In the genomic region with DNA sequence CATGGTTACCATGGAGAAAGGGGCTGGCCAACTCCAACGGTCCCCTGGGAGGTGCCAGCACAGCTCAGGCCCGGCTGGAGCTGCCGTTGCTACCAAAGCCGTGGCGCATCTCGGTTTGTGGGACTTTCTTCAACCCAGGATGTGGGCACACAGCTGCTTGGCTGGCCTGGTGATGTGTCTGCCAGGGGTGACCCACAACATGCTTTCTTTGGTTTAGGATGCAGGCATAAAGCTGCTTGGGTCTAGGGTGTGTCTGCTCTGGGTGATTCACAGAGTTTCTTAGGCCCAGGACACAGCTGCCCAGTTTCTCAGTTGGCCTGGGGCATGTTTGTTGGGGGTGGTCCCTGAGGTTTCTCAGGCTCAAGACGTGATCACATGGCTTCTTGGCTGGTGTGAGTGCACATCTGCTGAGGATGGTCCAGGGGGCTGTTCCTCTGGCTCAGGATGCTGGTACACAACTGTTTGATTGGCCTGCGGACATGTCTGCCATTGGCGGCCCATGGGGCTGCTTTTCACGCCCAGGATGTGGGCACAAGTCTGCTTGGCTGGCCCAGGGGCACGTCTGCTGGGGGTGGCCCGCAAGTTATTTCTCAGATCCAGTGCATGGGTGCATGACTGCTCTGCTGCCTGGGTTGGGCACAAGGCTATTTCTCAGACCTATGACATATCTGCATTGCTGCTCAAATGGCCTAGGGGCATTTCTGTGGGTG, we compare ENCODE assay signal across 19 cellular contexts. TPM values are rescaled to one million over a fixed set of nuclear protein-coding genes. Genes with fewer than 3 reads are reported as not detected.
DNase-seq lines count a peak whose midpoint lies in the region; ATAC-seq, FAIRE-seq and TF ChIP-seq lines count a peak whose summit lies in the region.
"Had no signal": no experiment of that assay in that cellular context is flagged by ENCODE, and none has a peak within 500 bp of the region (broad histone marks: within the 10 kb centered on the region; RNA-seq: fewer than 3 reads in every experiment).

No MANE protein-coding gene starts in this region.

- H3K36me3 ChIP-seq in DND-41 (ENCODE audit: insufficient read depth, low read length) (no peaks in the 10 kb centered on the region), neuronal stem cell (replicated peaks in 1 of 2; ENCODE audit: control insufficient read depth in 2 of 2, insufficient read depth in 2 of 2, low read length in 2 of 2) (no peaks in the 10 kb centered on the region), WERI-Rb-1 (no peaks in the 10 kb centered on the region), left ventricle myocardium inferior (no peaks in the 10 kb centered on the region)
- H3K36me3 ChIP-seq: gastroesophageal sphincter had no signal

- H3K4me3 Mint-ChIP-seq in activated naive CD8-positive, alpha-beta T cell treated with anti-CD3 and anti-CD28 coated beads, Interleukin-2, amount 50 U/mL, for 24 hours = no peak overlapping the region
- H3K4me3 Mint-ChIP-seq: B cell, naive B cell had no signal

- H2AK5ac ChIP-seq in neuronal stem cell (ENCODE audit: low read depth, low read length) = peak overlapping the region; percentile 56

- no peaks in the 10 kb centered on the region for H3K4me1 Mint-ChIP-seq in activated naive CD8-positive, alpha-beta T cell treated with anti-CD3 and anti-CD28 coated beads, Interleukin-2, amount 50 U/mL, for 24 hours
- H3K4me1 Mint-ChIP-seq: B cell, naive B cell had no signal

- H3K4me1 ChIP-seq in DND-41 (ENCODE audit: insufficient read depth, low read length) (peaks cover 34% of the 10 kb centered on the region), neuronal stem cell (ENCODE audit: control insufficient read depth in 2 of 2, insufficient read depth in 1 of 2, low read depth in 1 of 2, low read length in 2 of 2) (peaks cover 0 to 2% of the 10 kb centered on the region in 2 donors), left ventricle myocardium inferior (no peaks in the 10 kb centered on the region)
- H3K4me1 ChIP-seq: gastroesophageal sphincter had no signal

- H3K4me3 ChIP-seq in DND-41 (ENCODE audit: low read depth in 1 of 2, low read length in 2 of 2) (peak overlapping the region in 1 of 2 experiments; percentile 25; a peak in 1 of 4 replicates), neuronal stem cell (ENCODE audit: low read length in 2 of 2) (no peak overlapping the region), WERI-Rb-1 (ENCODE audit: low read depth, low read length) (no peak overlapping the region), left ventricle myocardium inferior (no peak overlapping the region)
- H3K4me3 ChIP-seq: gastroesophageal sphincter had no signal

- peaks cover 2% of the 10 kb centered on the region for H3K36me3 Mint-ChIP-seq in activated naive CD8-positive, alpha-beta T cell treated with anti-CD3 and anti-CD28 coated beads, Interleukin-2, amount 50 U/mL, for 24 hours (ENCODE audit: low read depth)

- H3K79me2 ChIP-seq in DND-41 (ENCODE audit: insufficient read depth, low read length) = no peaks in the 10 kb centered on the region

- H3K9me3 ChIP-seq in DND-41 (ENCODE audit: insufficient read depth, low read length, severe bottlenecking) = peaks cover 11% of the 10 kb centered on the region
- peaks cover 5 to 8% of the 10 kb centered on the region in 2 donors for H3K9me3 ChIP-seq in neuronal stem cell (replicated peaks in 1 of 2; ENCODE audit: control insufficient read depth in 2 of 2, insufficient read depth in 1 of 2, low read depth in 1 of 2, low read length in 2 of 2)
- H3K9me3 ChIP-seq in WERI-Rb-1 (ENCODE audit: severe bottlenecking) = no peaks in the 10 kb centered on the region
- H3K9me3 ChIP-seq in left ventricle myocardium inferior (replicated peaks) = peaks cover 22% of the 10 kb centered on the region

- no CpG with 5 or more reads among the region's 12 CpGs for WGBS in neuronal stem cell (ENCODE audit: extremely low coverage in 2 of 2, insufficient read length in 2 of 2, insufficient replicate concordance in 1 of 2), 2 donors

- H2BK12ac ChIP-seq in neuronal stem cell (ENCODE audit: low read length) = no peak overlapping the region

- H3K23ac ChIP-seq in neuronal stem cell (ENCODE audit: low read depth, low read length, poor library complexity) = peak overlapping the region; percentile 43

- no peak overlapping the region for H2BK120ac ChIP-seq in neuronal stem cell (ENCODE audit: low read depth, low read length)

- peak overlapping the region; percentile 63 for H3K14ac ChIP-seq in neuronal stem cell (ENCODE audit: low read length)

- H4K8ac ChIP-seq in neuronal stem cell (ENCODE audit: low read depth, low read length) = no peak overlapping the region

- H3K27me3 ChIP-seq in DND-41 (ENCODE audit: insufficient read depth, low read length, poor library complexity) (no peaks in the 10 kb centered on the region), neuronal stem cell (ENCODE audit: control insufficient read depth in 3 of 3, insufficient read depth in 3 of 3, low read depth in 1 of 3, low read length in 3 of 3) (no peaks in the 10 kb centered on the region), WERI-Rb-1 (ENCODE audit: insufficient read depth, low read depth, severe bottlenecking) (no peaks in the 10 kb centered on the region), left ventricle myocardium inferior (ENCODE audit: low read depth) (no peaks in the 10 kb centered on the region)
- H3K27me3 ChIP-seq: gastroesophageal sphincter had no signal

- DNase-seq in DND-41 (peak; percentile 91), HTR-8/SVneo (ENCODE audit: insufficient read length, low spot score) (peak; percentile 24), neuronal stem cell (ENCODE audit: low spot score) (no peak), WERI-Rb-1 (no peak), left ventricle myocardium inferior (no peak)
- no peak for DNase-seq in activated naive CD8-positive, alpha-beta T cell treated with anti-CD3 and anti-CD28 coated beads, Interleukin-2, amount 50 U/mL, for 24 hours
- DNase-seq: activated CD4-positive, alpha-beta T cell treated with anti-CD3 and anti-CD28 coated beads for 4 hours; caudate nucleus; DMS153; effector CD8-positive, alpha-beta T cell; H7; IMR-90; left ventricle myocardium superior; naive B cell; NK-92 treated with Interleukin-12 subunit alpha and Interleukin-12 subunit beta, amount 100 ng/mL, for 24 hours had no signal

- peaks cover 5% of the 10 kb centered on the region for H3K27me3 Mint-ChIP-seq in activated naive CD8-positive, alpha-beta T cell treated with anti-CD3 and anti-CD28 coated beads, Interleukin-2, amount 50 U/mL, for 24 hours

- peaks cover 3% of the 10 kb centered on the region for H3K79me1 ChIP-seq in neuronal stem cell (ENCODE audit: low read depth, low read length)

- H3K4me2 ChIP-seq in DND-41 (ENCODE audit: insufficient read depth, low read length) (peak overlapping the region; percentile 39), neuronal stem cell (ENCODE audit: insufficient read depth, low read length, poor library complexity, severe bottlenecking) (no peak overlapping the region)

- H2BK5ac ChIP-seq in neuronal stem cell (ENCODE audit: low read length) = peak overlapping the region; percentile 75

- no peak overlapping the region for H2BK15ac ChIP-seq in neuronal stem cell (ENCODE audit: low read length)

- H2AFZ ChIP-seq in DND-41 (ENCODE audit: low read depth, low read length) = no peak overlapping the region; the same call in 1 of the 2 replicates
- H2AFZ ChIP-seq in neuronal stem cell (ENCODE audit: low read length) = no peak overlapping the region

- no peaks in the 10 kb centered on the region for H4K20me1 ChIP-seq in DND-41 (ENCODE audit: insufficient read depth, low read length)

- FAIRE-seq in HTR-8/SVneo (lab: Jason Lieb, UNC) = no peak

- no peak overlapping the region for H4K91ac ChIP-seq in neuronal stem cell (ENCODE audit: low read depth, low read length, poor library complexity)

- H3K27ac ChIP-seq in DND-41 (ENCODE audit: low read length) (peak overlapping the region; percentile 75), neuronal stem cell (replicated peaks; ENCODE audit: low read length) (no peak overlapping the region), WERI-Rb-1 (no peak overlapping the region), left ventricle myocardium inferior (replicated peaks) (no peak overlapping the region)
- H3K27ac ChIP-seq: gastroesophageal sphincter had no signal

- peak overlapping the region; percentile 57 for H3K18ac ChIP-seq in neuronal stem cell (ENCODE audit: low read length)

- TF ChIP-seq CTCF in DND-41 (IDR thresholded peaks at IDR 0.05; ENCODE audit: borderline replicate concordance, extremely low read depth, low read length, poor library complexity, severe bottlenecking) (no peak), WERI-Rb-1 (IDR thresholded peaks at IDR 0.05; ENCODE audit: low read depth, low read length) (no peak), left ventricle myocardium inferior (IDR thresholded peaks at IDR 0.05; ENCODE audit: borderline replicate concordance) (no peak)

- H3K9ac ChIP-seq in DND-41 (ENCODE audit: low read depth, low read length) = peak overlapping the region; percentile 38
- no peak overlapping the region for H3K9ac ChIP-seq in neuronal stem cell (ENCODE audit: low read depth, low read length, poor library complexity)

- H3K9me3 Mint-ChIP-seq in activated naive CD8-positive, alpha-beta T cell treated with anti-CD3 and anti-CD28 coated beads, Interleukin-2, amount 50 U/mL, for 24 hours = peaks cover 11% of the 10 kb centered on the region

- intact Hi-C loops in left ventricle myocardium inferior (cut with micrococcal nuclease) = no loop called here

- H3K4ac ChIP-seq in neuronal stem cell (ENCODE audit: low read length) = no peak overlapping the region

- no peak overlapping the region for H3K27ac Mint-ChIP-seq in activated naive CD8-positive, alpha-beta T cell treated with anti-CD3 and anti-CD28 coated beads, Interleukin-2, amount 50 U/mL, for 24 hours
- H3K27ac Mint-ChIP-seq: B cell had no signal

- peak; percentile 91 for ATAC-seq in DND-41 (ENCODE audit: insufficient read depth, low read depth)
- peak; percentile 28 for ATAC-seq in activated naive CD8-positive, alpha-beta T cell treated with anti-CD3 and anti-CD28 coated beads, Interleukin-2, amount 50 U/mL, for 24 hours
- ATAC-seq in HG02885 (IDR thresholded peaks at IDR 0.05; ENCODE audit: poor library complexity, unreplicated experiment) = no peak
- no peak for ATAC-seq in HG03045 (IDR thresholded peaks at IDR 0.05; ENCODE audit: unreplicated experiment)
- ATAC-seq: gastroesophageal sphincter, left ventricle myocardium superior had no signal

RNA-seq across cellular contexts. Expression of gene GTF2A1, which starts 26.0 kb away (rescaled TPM):
- 24.5 TPM for polyA plus RNA-seq in neuronal stem cell (2013, experiment 1 of 2)
- polyA plus RNA-seq in neuronal stem cell (2013, experiment 2 of 2) = 25.1 TPM
- 20.8 TPM for total RNA-seq in left ventricle myocardium inferior

Comparison
In these comparisons a context has a peak if more than half of its experiments do, and no peak if none do; other contexts are left out.
1. ATAC-seq: peak in DND-41 (single experiment) and activated naive CD8-positive, alpha-beta T cell treated with anti-CD3 and anti-CD28 coated beads, Interleukin-2, amount 50 U/mL, for 24 hours (single experiment); none in HG02885 (single experiment) and HG03045 (single experiment).
2. DNase-seq: peak in DND-41 (single experiment) and HTR-8/SVneo (single experiment); none in activated naive CD8-positive, alpha-beta T cell treated with anti-CD3 and anti-CD28 coated beads, Interleukin-2, amount 50 U/mL, for 24 hours (single experiment), neuronal stem cell (single experiment), WERI-Rb-1 (single experiment) and left ventricle myocardium inferior (single experiment).